In genomic region chr12:13268606-13269005, GRCh38 we compare ENCODE assay signal across 1 cellular context.
TF ChIP-seq lines count a peak whose summit lies in the region.

No MANE protein-coding gene starts in this region.

TF ChIP-seq in IMR-90, 13 proteins besides CTCF, POLR2A, EP300 and RAD21 (continued from another document):
- TF ChIP-seq, protein P1, sequence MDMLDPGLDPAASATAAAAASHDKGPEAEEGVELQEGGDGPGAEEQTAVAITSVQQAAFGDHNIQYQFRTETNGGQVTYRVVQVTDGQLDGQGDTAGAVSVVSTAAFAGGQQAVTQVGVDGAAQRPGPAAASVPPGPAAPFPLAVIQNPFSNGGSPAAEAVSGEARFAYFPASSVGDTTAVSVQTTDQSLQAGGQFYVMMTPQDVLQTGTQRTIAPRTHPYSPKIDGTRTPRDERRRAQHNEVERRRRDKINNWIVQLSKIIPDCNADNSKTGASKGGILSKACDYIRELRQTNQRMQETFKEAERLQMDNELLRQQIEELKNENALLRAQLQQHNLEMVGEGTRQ (IDR thresholded peaks at IDR 0.05; ENCODE audit: low read depth, low read length) = no peak
